1 cellular context compared by ENCODE assay signal in the genomic region with DNA sequence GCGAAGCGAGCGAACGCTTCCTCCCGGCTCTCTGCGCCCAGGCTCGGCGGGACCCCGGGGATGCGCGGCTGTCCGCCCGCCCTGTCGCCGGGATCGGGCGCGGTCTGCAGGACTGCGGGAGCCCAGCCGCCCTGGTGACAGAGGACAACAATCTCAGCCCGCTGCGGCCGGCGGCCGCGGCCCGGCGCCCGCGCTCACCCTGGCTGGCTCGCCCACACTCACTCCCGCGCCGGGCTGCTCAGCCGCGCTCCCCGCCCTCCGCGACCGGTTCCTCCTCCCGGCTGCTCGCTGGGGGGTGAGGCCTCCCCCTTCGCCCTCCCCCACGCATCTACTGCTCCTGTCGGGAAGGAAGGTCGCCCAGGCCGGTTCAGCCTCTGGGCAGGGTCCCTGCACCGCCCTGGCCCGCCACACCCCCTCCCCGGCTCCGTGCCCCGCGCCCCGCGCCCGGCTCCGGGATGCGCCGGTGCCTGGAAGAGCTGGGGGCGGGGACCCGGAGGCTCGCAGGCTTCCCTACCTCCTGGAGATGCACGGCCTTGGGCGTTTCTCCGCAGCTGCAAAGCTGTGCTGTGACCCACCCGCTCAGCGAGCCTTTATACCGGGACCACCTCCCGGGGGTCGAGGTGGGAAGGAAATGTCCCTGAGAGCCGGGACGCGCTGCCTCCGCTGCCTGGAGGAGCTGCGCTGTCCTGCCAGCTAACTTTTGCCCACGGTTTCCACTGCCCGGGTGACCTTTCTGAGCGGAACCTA.
TF ChIP-seq lines count a peak whose summit lies in the region.

A gene with protein sequence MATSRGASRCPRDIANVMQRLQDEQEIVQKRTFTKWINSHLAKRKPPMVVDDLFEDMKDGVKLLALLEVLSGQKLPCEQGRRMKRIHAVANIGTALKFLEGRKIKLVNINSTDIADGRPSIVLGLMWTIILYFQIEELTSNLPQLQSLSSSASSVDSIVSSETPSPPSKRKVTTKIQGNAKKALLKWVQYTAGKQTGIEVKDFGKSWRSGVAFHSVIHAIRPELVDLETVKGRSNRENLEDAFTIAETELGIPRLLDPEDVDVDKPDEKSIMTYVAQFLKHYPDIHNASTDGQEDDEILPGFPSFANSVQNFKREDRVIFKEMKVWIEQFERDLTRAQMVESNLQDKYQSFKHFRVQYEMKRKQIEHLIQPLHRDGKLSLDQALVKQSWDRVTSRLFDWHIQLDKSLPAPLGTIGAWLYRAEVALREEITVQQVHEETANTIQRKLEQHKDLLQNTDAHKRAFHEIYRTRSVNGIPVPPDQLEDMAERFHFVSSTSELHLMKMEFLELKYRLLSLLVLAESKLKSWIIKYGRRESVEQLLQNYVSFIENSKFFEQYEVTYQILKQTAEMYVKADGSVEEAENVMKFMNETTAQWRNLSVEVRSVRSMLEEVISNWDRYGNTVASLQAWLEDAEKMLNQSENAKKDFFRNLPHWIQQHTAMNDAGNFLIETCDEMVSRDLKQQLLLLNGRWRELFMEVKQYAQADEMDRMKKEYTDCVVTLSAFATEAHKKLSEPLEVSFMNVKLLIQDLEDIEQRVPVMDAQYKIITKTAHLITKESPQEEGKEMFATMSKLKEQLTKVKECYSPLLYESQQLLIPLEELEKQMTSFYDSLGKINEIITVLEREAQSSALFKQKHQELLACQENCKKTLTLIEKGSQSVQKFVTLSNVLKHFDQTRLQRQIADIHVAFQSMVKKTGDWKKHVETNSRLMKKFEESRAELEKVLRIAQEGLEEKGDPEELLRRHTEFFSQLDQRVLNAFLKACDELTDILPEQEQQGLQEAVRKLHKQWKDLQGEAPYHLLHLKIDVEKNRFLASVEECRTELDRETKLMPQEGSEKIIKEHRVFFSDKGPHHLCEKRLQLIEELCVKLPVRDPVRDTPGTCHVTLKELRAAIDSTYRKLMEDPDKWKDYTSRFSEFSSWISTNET (N-terminal part only) (minus strand): TSS at position 688 of the 747 bp plus-strand sequence. CDS start 9,031 bp downstream, outside the sequence.

TF ChIP-seq in HEK293, 187 proteins besides CTCF, POLR2A, EP300 and RAD21 (continued from another document and continues in another):
- TF ChIP-seq, protein P1, sequence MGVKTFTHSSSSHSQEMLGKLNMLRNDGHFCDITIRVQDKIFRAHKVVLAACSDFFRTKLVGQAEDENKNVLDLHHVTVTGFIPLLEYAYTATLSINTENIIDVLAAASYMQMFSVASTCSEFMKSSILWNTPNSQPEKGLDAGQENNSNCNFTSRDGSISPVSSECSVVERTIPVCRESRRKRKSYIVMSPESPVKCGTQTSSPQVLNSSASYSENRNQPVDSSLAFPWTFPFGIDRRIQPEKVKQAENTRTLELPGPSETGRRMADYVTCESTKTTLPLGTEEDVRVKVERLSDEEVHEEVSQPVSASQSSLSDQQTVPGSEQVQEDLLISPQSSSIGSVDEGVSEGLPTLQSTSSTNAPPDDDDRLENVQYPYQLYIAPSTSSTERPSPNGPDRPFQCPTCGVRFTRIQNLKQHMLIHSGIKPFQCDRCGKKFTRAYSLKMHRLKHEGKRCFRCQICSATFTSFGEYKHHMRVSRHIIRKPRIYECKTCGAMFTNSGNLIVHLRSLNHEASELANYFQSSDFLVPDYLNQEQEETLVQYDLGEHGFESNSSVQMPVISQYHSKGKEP (tag by site-specific recombination; IDR thresholded peaks at IDR 0.05), result no peak
- TF ChIP-seq ZNF248 (tag by site-specific recombination; IDR thresholded peaks at IDR 0.05) (no peak), ZNF341 (tag by site-specific recombination; IDR thresholded peaks at IDR 0.05; ENCODE audit: low read depth) (peak; percentile 99), ZBTB8A (tag by site-specific recombination; IDR thresholded peaks at IDR 0.05) (peak; percentile 91), ZNF670 (tag by site-specific recombination; IDR thresholded peaks at IDR 0.05; ENCODE audit: low read depth) (no peak), PRDM1 (tag by site-specific recombination; IDR thresholded peaks at IDR 0.05) (no peak), ZNF16 (tag by site-specific recombination; IDR thresholded peaks at IDR 0.05; ENCODE audit: low read depth) (no peak), KLF8 (tag by site-specific recombination; IDR thresholded peaks at IDR 0.05) (peak; percentile 37; the same call in 1 of the 2 replicates), ZNF2 (tag by site-specific recombination; IDR thresholded peaks at IDR 0.05) (no peak), ZSCAN30 (tag by site-specific recombination; IDR thresholded peaks at IDR 0.05) (no peak), ZNF830 (tag by site-specific recombination; IDR thresholded peaks at IDR 0.05; ENCODE audit: low read depth) (no peak), ZNF140 (tag by site-specific recombination; IDR thresholded peaks at IDR 0.05) (no peak), ZEB2 (tag by site-specific recombination; IDR thresholded peaks at IDR 0.05) (no peak; the same call in 1 of the 2 replicates), ZFP37 (tag by site-specific recombination; IDR thresholded peaks at IDR 0.05) (no peak), ZNF223 (tag by site-specific recombination; IDR thresholded peaks at IDR 0.05) (no peak), ZNF19 (tag by site-specific recombination; IDR thresholded peaks at IDR 0.05; ENCODE audit: low read depth) (no peak), ZNF211 (tag by site-specific recombination; IDR thresholded peaks at IDR 0.05; ENCODE audit: low read depth) (no peak), KLF10 (tag by site-specific recombination; IDR thresholded peaks at IDR 0.05) (peak; percentile 35; the same call in 1 of the 2 replicates), ZNF629 (tag by site-specific recombination; IDR thresholded peaks at IDR 0.05) (no peak), ZNF473 (tag by site-specific recombination; IDR thresholded peaks at IDR 0.05) (no peak), ZNF624 (tag by site-specific recombination; IDR thresholded peaks at IDR 0.05) (no peak), EGR2 (tag by site-specific recombination; IDR thresholded peaks at IDR 0.05; ENCODE audit: low read depth) (peak; percentile 58), ZNF664 (tag by site-specific recombination; IDR thresholded peaks at IDR 0.05) (no peak), ZNF184 (tag by site-specific recombination; IDR thresholded peaks at IDR 0.05) (no peak), KLF9 (tag by site-specific recombination; IDR thresholded peaks at IDR 0.05; ENCODE audit: low read depth) (peak; percentile 79), ZFP3 (tag by site-specific recombination; IDR thresholded peaks at IDR 0.05; ENCODE audit: low read depth) (no peak), GLI4 (tag by site-specific recombination; IDR thresholded peaks at IDR 0.05) (no peak)
- TF ChIP-seq, protein P2, sequence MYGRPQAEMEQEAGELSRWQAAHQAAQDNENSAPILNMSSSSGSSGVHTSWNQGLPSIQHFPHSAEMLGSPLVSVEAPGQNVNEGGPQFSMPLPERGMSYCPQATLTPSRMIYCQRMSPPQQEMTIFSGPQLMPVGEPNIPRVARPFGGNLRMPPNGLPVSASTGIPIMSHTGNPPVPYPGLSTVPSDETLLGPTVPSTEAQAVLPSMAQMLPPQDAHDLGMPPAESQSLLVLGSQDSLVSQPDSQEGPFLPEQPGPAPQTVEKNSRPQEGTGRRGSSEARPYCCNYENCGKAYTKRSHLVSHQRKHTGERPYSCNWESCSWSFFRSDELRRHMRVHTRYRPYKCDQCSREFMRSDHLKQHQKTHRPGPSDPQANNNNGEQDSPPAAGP (tag by site-specific recombination; IDR thresholded peaks at IDR 0.05), result 0 out of 2 replicates have a peak, but pooled peaks have one; percentile 28
- TF ChIP-seq, protein P3, sequence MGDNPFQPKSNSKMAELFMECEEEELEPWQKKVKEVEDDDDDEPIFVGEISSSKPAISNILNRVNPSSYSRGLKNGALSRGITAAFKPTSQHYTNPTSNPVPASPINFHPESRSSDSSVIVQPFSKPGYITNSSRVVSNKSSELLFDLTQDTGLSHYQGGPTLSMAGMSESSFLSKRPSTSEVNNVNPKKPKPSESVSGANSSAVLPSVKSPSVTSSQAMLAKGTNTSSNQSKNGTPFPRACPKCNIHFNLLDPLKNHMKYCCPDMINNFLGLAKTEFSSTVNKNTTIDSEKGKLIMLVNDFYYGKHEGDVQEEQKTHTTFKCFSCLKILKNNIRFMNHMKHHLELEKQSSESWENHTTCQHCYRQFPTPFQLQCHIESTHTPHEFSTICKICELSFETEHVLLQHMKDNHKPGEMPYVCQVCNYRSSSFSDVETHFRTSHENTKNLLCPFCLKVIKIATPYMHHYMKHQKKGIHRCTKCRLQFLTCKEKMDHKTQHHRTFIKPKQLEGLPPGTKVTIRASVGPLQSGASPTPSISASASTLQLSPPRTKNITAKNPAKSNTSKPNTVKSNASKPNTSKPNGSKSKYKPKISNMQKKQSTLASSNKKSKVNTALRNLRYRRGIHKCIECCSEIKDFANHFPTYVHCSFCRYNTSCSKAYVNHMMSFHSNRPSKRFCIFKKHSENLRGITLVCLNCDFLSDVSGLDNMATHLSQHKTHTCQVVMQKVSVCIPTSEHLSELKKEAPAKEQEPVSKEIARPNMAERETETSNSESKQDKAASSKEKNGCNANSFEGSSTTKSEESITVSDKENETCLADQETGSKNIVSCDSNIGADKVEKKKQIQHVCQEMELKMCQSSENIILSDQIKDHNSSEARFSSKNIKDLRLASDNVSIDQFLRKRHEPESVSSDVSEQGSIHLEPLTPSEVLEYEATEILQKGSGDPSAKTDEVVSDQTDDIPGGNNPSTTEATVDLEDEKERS (tag by site-specific recombination; IDR thresholded peaks at IDR 0.05), result no peak
- TF ChIP-seq, protein P4, sequence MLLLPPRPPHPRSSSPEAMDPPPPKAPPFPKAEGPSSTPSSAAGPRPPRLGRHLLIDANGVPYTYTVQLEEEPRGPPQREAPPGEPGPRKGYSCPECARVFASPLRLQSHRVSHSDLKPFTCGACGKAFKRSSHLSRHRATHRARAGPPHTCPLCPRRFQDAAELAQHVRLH (tag by site-specific recombination; IDR thresholded peaks at IDR 0.05), result no peak
- TF ChIP-seq, protein P5, sequence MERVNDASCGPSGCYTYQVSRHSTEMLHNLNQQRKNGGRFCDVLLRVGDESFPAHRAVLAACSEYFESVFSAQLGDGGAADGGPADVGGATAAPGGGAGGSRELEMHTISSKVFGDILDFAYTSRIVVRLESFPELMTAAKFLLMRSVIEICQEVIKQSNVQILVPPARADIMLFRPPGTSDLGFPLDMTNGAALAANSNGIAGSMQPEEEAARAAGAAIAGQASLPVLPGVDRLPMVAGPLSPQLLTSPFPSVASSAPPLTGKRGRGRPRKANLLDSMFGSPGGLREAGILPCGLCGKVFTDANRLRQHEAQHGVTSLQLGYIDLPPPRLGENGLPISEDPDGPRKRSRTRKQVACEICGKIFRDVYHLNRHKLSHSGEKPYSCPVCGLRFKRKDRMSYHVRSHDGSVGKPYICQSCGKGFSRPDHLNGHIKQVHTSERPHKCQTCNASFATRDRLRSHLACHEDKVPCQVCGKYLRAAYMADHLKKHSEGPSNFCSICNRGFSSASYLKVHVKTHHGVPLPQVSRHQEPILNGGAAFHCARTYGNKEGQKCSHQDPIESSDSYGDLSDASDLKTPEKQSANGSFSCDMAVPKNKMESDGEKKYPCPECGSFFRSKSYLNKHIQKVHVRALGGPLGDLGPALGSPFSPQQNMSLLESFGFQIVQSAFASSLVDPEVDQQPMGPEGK (tag by site-specific recombination; IDR thresholded peaks at IDR 0.05), result peak; percentile 49; the same call in 1 of the 2 replicates
- TF ChIP-seq, protein P6, sequence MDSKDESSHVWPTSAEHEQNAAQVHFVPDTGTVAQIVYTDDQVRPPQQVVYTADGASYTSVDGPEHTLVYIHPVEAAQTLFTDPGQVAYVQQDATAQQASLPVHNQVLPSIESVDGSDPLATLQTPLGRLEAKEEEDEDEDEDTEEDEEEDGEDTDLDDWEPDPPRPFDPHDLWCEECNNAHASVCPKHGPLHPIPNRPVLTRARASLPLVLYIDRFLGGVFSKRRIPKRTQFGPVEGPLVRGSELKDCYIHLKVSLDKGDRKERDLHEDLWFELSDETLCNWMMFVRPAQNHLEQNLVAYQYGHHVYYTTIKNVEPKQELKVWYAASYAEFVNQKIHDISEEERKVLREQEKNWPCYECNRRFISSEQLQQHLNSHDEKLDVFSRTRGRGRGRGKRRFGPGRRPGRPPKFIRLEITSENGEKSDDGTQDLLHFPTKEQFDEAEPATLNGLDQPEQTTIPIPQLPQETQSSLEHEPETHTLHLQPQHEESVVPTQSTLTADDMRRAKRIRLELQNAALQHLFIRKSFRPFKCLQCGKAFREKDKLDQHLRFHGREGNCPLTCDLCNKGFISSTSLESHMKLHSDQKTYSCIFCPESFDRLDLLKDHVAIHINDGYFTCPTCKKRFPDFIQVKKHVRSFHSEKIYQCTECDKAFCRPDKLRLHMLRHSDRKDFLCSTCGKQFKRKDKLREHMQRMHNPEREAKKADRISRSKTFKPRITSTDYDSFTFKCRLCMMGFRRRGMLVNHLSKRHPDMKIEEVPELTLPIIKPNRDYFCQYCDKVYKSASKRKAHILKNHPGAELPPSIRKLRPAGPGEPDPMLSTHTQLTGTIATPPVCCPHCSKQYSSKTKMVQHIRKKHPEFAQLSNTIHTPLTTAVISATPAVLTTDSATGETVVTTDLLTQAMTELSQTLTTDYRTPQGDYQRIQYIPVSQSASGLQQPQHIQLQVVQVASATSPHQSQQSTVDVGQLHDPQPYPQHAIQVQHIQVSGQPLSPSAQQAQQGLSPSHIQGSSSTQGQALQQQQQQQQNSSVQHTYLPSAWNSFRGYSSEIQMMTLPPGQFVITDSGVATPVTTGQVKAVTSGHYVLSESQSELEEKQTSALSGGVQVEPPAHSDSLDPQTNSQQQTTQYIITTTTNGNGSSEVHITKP (tag by site-specific recombination; IDR thresholded peaks at IDR 0.05), result 0 out of 2 replicates have a peak, but pooled peaks have one; percentile 6
- TF ChIP-seq, protein P7, sequence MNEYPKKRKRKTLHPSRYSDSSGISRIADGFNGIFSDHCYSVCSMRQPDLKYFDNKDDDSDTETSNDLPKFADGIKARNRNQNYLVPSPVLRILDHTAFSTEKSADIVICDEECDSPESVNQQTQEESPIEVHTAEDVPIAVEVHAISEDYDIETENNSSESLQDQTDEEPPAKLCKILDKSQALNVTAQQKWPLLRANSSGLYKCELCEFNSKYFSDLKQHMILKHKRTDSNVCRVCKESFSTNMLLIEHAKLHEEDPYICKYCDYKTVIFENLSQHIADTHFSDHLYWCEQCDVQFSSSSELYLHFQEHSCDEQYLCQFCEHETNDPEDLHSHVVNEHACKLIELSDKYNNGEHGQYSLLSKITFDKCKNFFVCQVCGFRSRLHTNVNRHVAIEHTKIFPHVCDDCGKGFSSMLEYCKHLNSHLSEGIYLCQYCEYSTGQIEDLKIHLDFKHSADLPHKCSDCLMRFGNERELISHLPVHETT (tag by site-specific recombination; IDR thresholded peaks at IDR 0.05), result no peak
- TF ChIP-seq, protein P8, sequence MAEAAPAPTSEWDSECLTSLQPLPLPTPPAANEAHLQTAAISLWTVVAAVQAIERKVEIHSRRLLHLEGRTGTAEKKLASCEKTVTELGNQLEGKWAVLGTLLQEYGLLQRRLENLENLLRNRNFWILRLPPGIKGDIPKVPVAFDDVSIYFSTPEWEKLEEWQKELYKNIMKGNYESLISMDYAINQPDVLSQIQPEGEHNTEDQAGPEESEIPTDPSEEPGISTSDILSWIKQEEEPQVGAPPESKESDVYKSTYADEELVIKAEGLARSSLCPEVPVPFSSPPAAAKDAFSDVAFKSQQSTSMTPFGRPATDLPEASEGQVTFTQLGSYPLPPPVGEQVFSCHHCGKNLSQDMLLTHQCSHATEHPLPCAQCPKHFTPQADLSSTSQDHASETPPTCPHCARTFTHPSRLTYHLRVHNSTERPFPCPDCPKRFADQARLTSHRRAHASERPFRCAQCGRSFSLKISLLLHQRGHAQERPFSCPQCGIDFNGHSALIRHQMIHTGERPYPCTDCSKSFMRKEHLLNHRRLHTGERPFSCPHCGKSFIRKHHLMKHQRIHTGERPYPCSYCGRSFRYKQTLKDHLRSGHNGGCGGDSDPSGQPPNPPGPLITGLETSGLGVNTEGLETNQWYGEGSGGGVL (tag by site-specific recombination; IDR thresholded peaks at IDR 0.05), result peak; percentile 39; the same call in 1 of the 2 replicates
